In the genomic region with DNA sequence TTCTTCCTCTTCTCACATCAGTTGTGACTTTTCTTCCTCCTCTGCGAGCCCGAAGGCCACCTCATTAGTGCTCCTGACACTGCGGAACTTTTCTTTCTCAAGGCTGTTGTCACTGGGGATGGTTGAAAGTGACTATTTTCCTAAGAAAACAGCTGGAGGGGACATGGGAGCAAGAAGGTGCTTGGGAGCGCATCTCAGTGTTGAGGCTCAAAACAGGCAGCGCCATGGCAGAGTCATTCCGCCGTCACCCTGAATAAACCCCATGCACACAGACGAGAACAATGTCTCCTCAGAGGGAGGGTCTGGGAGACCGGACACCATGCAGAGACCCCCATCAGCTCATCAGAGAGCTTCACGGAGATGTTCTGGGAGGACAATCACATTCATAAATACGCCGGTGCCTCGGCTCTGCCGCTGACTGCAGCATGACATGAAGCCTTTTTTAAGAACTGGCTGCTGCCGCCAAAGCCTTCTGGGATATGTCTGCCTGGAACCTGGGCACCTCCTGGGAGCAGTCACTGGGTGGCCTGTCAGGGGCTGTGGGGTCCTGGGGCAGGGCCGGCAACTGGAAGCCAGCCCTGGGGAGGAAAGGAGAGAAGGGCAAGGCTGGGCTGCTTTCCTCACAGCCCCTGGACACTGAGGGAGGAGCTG, we compare ENCODE assay signal across 10 cellular contexts. TPM values are rescaled to one million over a fixed set of nuclear protein-coding genes. Genes with fewer than 3 reads are reported as not detected.
DNase-seq lines count a peak whose midpoint lies in the region; ATAC-seq and TF ChIP-seq lines count a peak whose summit lies in the region.
"Had no signal": no experiment of that assay in that cellular context is flagged by ENCODE, and none has a peak within 500 bp of the region (broad histone marks: within the 10 kb centered on the region; RNA-seq: fewer than 3 reads in every experiment).

No MANE protein-coding gene starts in this region.

- POLR2A ChIA-PET in AG04450 (lab: Yijun Ruan, JAX) = interaction anchor here (0.6 to 2.5 kb wide), 21 partner anchors 10 to 263 kb away, joined by 3 to 75 read pairs (median 8); a partner anchor contains a TSS
- POLR2A ChIA-PET in activated CD8-positive, alpha-beta T cell treated with anti-CD3 and anti-CD28 coated beads, Interleukin-2, amount 10 ng/mL, durations not matched to agents 7 days and 5 days (lab: Charles Lee) = no interaction called here

- H2AFZ ChIP-seq in parathyroid adenoma = no peak overlapping the region

- H3K4me3 Mint-ChIP-seq in activated CD8-positive, alpha-beta T cell treated with anti-CD3 and anti-CD28 coated beads, Interleukin-2, amount 10 ng/mL, durations not matched to agents 7 days and 5 days = no peak overlapping the region
- H3K4me3 Mint-ChIP-seq: CD4-positive, CD25-positive, alpha-beta regulatory T cell had no signal

- DNase-seq in AG04450 (ENCODE audit: low read depth, low spot score) = no peak
- no peak for DNase-seq in WERI-Rb-1
- DNase-seq in activated CD8-positive, alpha-beta T cell treated with anti-CD3 and anti-CD28 coated beads, Interleukin-2, amount 10 ng/mL, durations not matched to agents 7 days and 5 days = no peak
- DNase-seq in cortex of kidney (lab: John Stamatoyannopoulos, UW) = no peak
- no peak for DNase-seq in DMS53 treated with DMSO at 0.1 percent for 48 hours (lab: John Stamatoyannopoulos, UW; ENCODE audit: unreplicated experiment)
- no peak for DNase-seq in activated CD8-positive, alpha-beta memory T cell treated with anti-CD3 and anti-CD28 coated beads for 24 hours
- DNase-seq: CD4-positive, CD25-positive, alpha-beta regulatory T cell; effector CD8-positive, alpha-beta T cell had no signal

- H3K36me3 Mint-ChIP-seq in activated CD8-positive, alpha-beta T cell treated with anti-CD3 and anti-CD28 coated beads, Interleukin-2, amount 10 ng/mL, durations not matched to agents 7 days and 5 days (ENCODE audit: low read depth) = no peaks in the 10 kb centered on the region
- H3K36me3 Mint-ChIP-seq: CD4-positive, CD25-positive, alpha-beta regulatory T cell had no signal

- no peak overlapping the region for H3K4me2 ChIP-seq in parathyroid adenoma (ENCODE audit: low read length)

- H3K4me1 ChIP-seq in gastroesophageal sphincter = peaks cover 23 to 96% (median 83%) of the 10 kb centered on the region in 3 donors
- peaks cover 15% of the 10 kb centered on the region for H3K4me1 ChIP-seq in parathyroid adenoma

- WGBS in gastroesophageal sphincter (ENCODE audit: low coverage in 1 of 2), 2 donors = 15% methylated on average over 6 of the region's 16 CpGs; no CpG with 5 or more reads in 1 of the 2 donors

- no peaks in the 10 kb centered on the region for H3K9me3 Mint-ChIP-seq in activated CD8-positive, alpha-beta T cell treated with anti-CD3 and anti-CD28 coated beads, Interleukin-2, amount 10 ng/mL, durations not matched to agents 7 days and 5 days (ENCODE audit: insufficient read depth)

- H3K27me3 ChIP-seq in AG04450 (ENCODE audit: control insufficient read depth, insufficient read depth, low read length) = no peaks in the 10 kb centered on the region
- H3K27me3 ChIP-seq in WERI-Rb-1 (ENCODE audit: insufficient read depth, low read depth, severe bottlenecking) = no peaks in the 10 kb centered on the region
- H3K27me3 ChIP-seq in gastroesophageal sphincter = no peaks in the 10 kb centered on the region
- H3K27me3 ChIP-seq in parathyroid adenoma (ENCODE audit: control insufficient read depth, insufficient read depth, low read length) = no peaks in the 10 kb centered on the region

- TF ChIP-seq EP300 in gastroesophageal sphincter (IDR thresholded peaks at IDR 0.05) = no peak

- H3K4me3 ChIP-seq in AG04450 (ENCODE audit: low read depth, low read length) (peak overlapping the region; percentile 35), WERI-Rb-1 (ENCODE audit: low read depth, low read length) (no peak overlapping the region), gastroesophageal sphincter (peak overlapping the region in 1 of 2 donors; percentile 34), parathyroid adenoma (ENCODE audit: low read depth, low read length) (no peak overlapping the region)

- H3K36me3 ChIP-seq in WERI-Rb-1 = peaks cover 3% of the 10 kb centered on the region; the same call in 1 of the 2 replicates
- peaks cover 0 to 33% of the 10 kb centered on the region in 2 donors for H3K36me3 ChIP-seq in gastroesophageal sphincter
- H3K36me3 ChIP-seq in parathyroid adenoma (ENCODE audit: control insufficient read depth, insufficient read depth, low read length) = no peaks in the 10 kb centered on the region

- peak overlapping the region; percentile 97 for H3K27ac ChIP-seq in AG04450 (ENCODE audit: low read depth, low read length)
- 0 out of 2 replicates have a peak overlapping the region, but pooled peaks have one; percentile 9 for H3K27ac ChIP-seq in WERI-Rb-1
- peak overlapping the region; percentile 71 to 90 (median 86) for H3K27ac ChIP-seq in gastroesophageal sphincter
- peak overlapping the region; percentile 15 for H3K27ac ChIP-seq in parathyroid adenoma

- no peak for ATAC-seq in gastroesophageal sphincter
- ATAC-seq in activated CD8-positive, alpha-beta T cell treated with anti-CD3 and anti-CD28 coated beads, Interleukin-2, amount 10 ng/mL, durations not matched to agents 7 days and 5 days = no peak

- peaks cover 23% of the 10 kb centered on the region for H3K27me3 Mint-ChIP-seq in activated CD8-positive, alpha-beta T cell treated with anti-CD3 and anti-CD28 coated beads, Interleukin-2, amount 10 ng/mL, durations not matched to agents 7 days and 5 days (ENCODE audit: low read depth)

- no peak overlapping the region for H3K9ac ChIP-seq in parathyroid adenoma

- no peak for TF ChIP-seq CTCF in AG04450 (IDR thresholded peaks at IDR 0.05; ENCODE audit: low read depth, low read length)
- no peak for TF ChIP-seq CTCF in WERI-Rb-1 (IDR thresholded peaks at IDR 0.05; ENCODE audit: low read depth, low read length)
- TF ChIP-seq CTCF in gastroesophageal sphincter (IDR thresholded peaks at IDR 0.05) = no peak
- TF ChIP-seq CTCF in parathyroid adenoma (IDR thresholded peaks at IDR 0.05) = no peak

- no peaks in the 10 kb centered on the region for H3K79me2 ChIP-seq in parathyroid adenoma

- H3K9me3 ChIP-seq in AG04450 (ENCODE audit: control insufficient read depth, insufficient read depth, low read length) = no peaks in the 10 kb centered on the region; the same call in 1 of the 2 replicates
- no peaks in the 10 kb centered on the region for H3K9me3 ChIP-seq in WERI-Rb-1 (ENCODE audit: severe bottlenecking)
- H3K9me3 ChIP-seq in gastroesophageal sphincter = no peaks in the 10 kb centered on the region
- H3K9me3 ChIP-seq in parathyroid adenoma (ENCODE audit: control insufficient read depth, low read length) = no peaks in the 10 kb centered on the region

- CTCF ChIA-PET in AG04450 (lab: Charles Lee) = interaction anchor here (0.8 to 2.5 kb wide), 7 partner anchors 23 to 43 kb away, joined by 3 to 11 read pairs (median 5); no protein-coding TSS in a partner anchor
- CTCF ChIA-PET in activated CD8-positive, alpha-beta T cell treated with anti-CD3 and anti-CD28 coated beads, Interleukin-2, amount 10 ng/mL, durations not matched to agents 7 days and 5 days (lab: Charles Lee) = interaction anchor here (0.8 to 1.4 kb wide), 2 partner anchors 12 kb away, joined by 3 to 4 read pairs; no protein-coding TSS in a partner anchor

- H3K27ac Mint-ChIP-seq in activated CD8-positive, alpha-beta T cell treated with anti-CD3 and anti-CD28 coated beads, Interleukin-2, amount 10 ng/mL, durations not matched to agents 7 days and 5 days = no peak overlapping the region
- H3K27ac Mint-ChIP-seq: CD4-positive, CD25-positive, alpha-beta regulatory T cell had no signal

- peaks cover 7% of the 10 kb centered on the region for H3K4me1 Mint-ChIP-seq in activated CD8-positive, alpha-beta T cell treated with anti-CD3 and anti-CD28 coated beads, Interleukin-2, amount 10 ng/mL, durations not matched to agents 7 days and 5 days (ENCODE audit: low read depth)
- H3K4me1 Mint-ChIP-seq: CD4-positive, CD25-positive, alpha-beta regulatory T cell had no signal

- no peak for TF ChIP-seq POLR2A in gastroesophageal sphincter (IDR thresholded peaks at IDR 0.05)

RNA-seq across cellular contexts. Expression of a gene that starts 19.2 kb away (rescaled TPM):
- 2.8 and 3.9 TPM in 2 replicates for polyA plus RNA-seq in AG04450 (2011; rRNA removed)
- polyA minus RNA-seq in AG04450 (2011; rRNA and poly(A)+ RNA removed) = 3.9 and 5.5 TPM in 2 replicates
- total RNA-seq in gastroesophageal sphincter = 10 to 100 TPM; 34.5 to 79.5 (median 59.6) TPM
- under 1 TPM; 0.11 to 0.13 TPM for total RNA-seq in activated CD8-positive, alpha-beta T cell treated with anti-CD3 and anti-CD28 coated beads, Interleukin-2, amount 10 ng/mL, durations not matched to agents 7 days and 5 days
- total RNA-seq: CD4-positive, CD25-positive, alpha-beta regulatory T cell had no signal
- polyA plus RNA-seq: CD4-positive, CD25-positive, alpha-beta regulatory T cell had no signal

Comparison
In these comparisons a context has a peak if more than half of its experiments do, and no peak if none do; other contexts are left out.
1. H3K27ac ChIP-seq: peak in every context shown above with its lines; median percentile 97 in AG04450; 86 in gastroesophageal sphincter; 15 in parathyroid adenoma; 9 in WERI-Rb-1.
2. RNA of a gene that starts 19.2 kb away (total RNA-seq): 34.5 to 79.5 TPM in gastroesophageal sphincter; 0.11 to 0.13 TPM in activated CD8-positive, alpha-beta T cell treated with anti-CD3 and anti-CD28 coated beads, Interleukin-2, amount 10 ng/mL, durations not matched to agents 7 days and 5 days; every median in the first group is over 10 times any median in the second.